Comparison of ENCODE assay signal across 9 cellular contexts in genomic region chr7:75521727-75522126, GRCh38. TPM values are rescaled to one million over a fixed set of nuclear protein-coding genes. Genes with fewer than 3 reads are reported as not detected.
"Had no signal": no experiment of that assay in that cellular context is flagged by ENCODE, and none has a peak within 500 bp of the region (broad histone marks: within the 10 kb centered on the region; RNA-seq: fewer than 3 reads in every experiment).

No MANE protein-coding gene starts in this region.

RNA-seq across cellular contexts. Expression of gene SPDYE5, which starts 29.6 kb away (rescaled TPM):
- total RNA-seq: OCI-LY7, PC-9, Peyer's patch, Right ventricle myocardium inferior, Right ventricle myocardium superior, RPMI7951, SJCRH30, SJSA1 had no signal
- polyA plus RNA-seq: SK-N-SH had no signal
